In the genomic region with DNA sequence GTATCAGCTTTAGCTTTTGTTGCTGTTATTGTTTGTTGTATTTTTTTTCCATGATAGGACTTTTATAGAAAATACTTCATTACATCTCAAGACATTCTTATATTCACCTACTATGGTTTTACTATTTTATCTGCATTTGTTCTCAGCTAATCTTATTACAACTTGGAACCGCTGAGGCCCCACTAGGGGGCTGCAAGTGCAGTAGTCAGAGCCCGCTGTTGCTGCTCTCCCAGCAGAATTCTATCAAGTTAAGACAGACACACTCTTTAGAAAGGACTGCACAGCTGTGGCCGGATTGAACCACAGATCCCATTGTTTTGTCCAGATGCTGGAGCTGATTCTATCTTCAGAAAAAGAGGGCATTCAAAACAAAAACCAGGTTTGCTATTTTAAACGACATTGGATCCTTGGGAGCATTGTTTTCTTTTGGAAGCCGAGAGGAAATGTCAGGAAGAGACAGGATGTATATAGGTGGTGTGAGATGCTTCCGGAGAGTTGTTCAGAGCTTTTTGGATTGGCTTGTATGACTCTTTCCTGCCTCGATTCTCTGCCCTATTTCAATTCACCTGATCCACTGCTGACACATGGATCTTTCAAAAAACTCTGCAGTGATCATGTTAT, we compare ENCODE assay signal across 8 cellular contexts.
DNase-seq lines count a peak whose midpoint lies in the region; ATAC-seq and TF ChIP-seq lines count a peak whose summit lies in the region.

No MANE protein-coding gene starts in this region.

- no peak for TF ChIP-seq POLR2A in transverse colon (IDR thresholded peaks at IDR 0.05)

- H3K36me3 ChIP-seq in transverse colon (no peaks in the 10 kb centered on the region), psoas muscle (ENCODE audit: insufficient read depth in 1 of 2, low read depth in 1 of 2) (no peaks in the 10 kb centered on the region)

- H3K27me3 ChIP-seq in transverse colon, result peaks cover 10% of the 10 kb centered on the region
- peaks cover 0 to 3% (median 0%) of the 10 kb centered on the region in 3 donors for H3K27me3 ChIP-seq in psoas muscle (ENCODE audit: insufficient read depth in 3 of 3, low read length in 2 of 3)

- in situ Hi-C loops in transverse colon (cut with MboI; ENCODE audit: low pct_ligation_motif_present in 1 of 4, low pct_unique_long_range_greater_than_20kb in 1 of 4, low sequenced_read_pairs in 3 of 4), result no loop called here

- H3K4me1 ChIP-seq in transverse colon (no peaks in the 10 kb centered on the region), psoas muscle (no peaks in the 10 kb centered on the region)

- TF ChIP-seq EP300 in transverse colon (IDR thresholded peaks at IDR 0.05; ENCODE audit: low read depth), result no peak

- no peak for ATAC-seq in psoas muscle
- ATAC-seq in HG03565 (IDR thresholded peaks at IDR 0.05; ENCODE audit: unreplicated experiment), result no peak

- no peak overlapping the region for H3K27ac ChIP-seq in VCaP
- no peak overlapping the region for H3K27ac ChIP-seq in transverse colon
- H3K27ac ChIP-seq in psoas muscle, result no peak overlapping the region

- peak; percentile 4 for DNase-seq in stimulated activated CD4-positive, alpha-beta T cell treated with anti-CD3 and anti-CD28 coated beads, Interleukin-15, amount 100 ng/mL, for 24 hours
- no peak for DNase-seq in stimulated activated CD4-positive, alpha-beta T cell treated with anti-CD3 and anti-CD28 coated beads, Interleukin-4, amount 100 ng/mL, for 24 hours
- DNase-seq in islet precursor cell, result peak; percentile 61
- DNase-seq in transverse colon, result no peak
- no peak for DNase-seq in HuH-7.5 (ENCODE audit: low spot score)
- no peak for DNase-seq in psoas muscle

- TF ChIP-seq CTCF in VCaP (conservative IDR thresholded peaks at IDR 0.05) (peak; percentile 65), transverse colon (IDR thresholded peaks at IDR 0.05) (no peak), psoas muscle (IDR thresholded peaks at IDR 0.05) (no peak)

- intact Hi-C loops in transverse colon (cut with DNase I; ENCODE audit: low total_unique reads) (no loop called here), psoas muscle (cut with DNase I) (no loop called here)

- H3K4me3 ChIP-seq in transverse colon (no peak overlapping the region), psoas muscle (no peak overlapping the region)

- 26 to 32% methylated on average over 3 to 7 of the region's 7 CpGs for WGBS in transverse colon (ENCODE audit: low coverage in 1 of 2), 2 donors
- WGBS in psoas muscle, 3 donors, result 8 to 13% (median 9%) methylated on average over 7 of the region's 7 CpGs

- no peaks in the 10 kb centered on the region for H3K9me3 ChIP-seq in transverse colon
- no peaks in the 10 kb centered on the region for H3K9me3 ChIP-seq in psoas muscle

Comparison
In these comparisons a context has a peak if more than half of its experiments do, and no peak if none do; other contexts are left out.
1. DNase-seq: peak in stimulated activated CD4-positive, alpha-beta T cell treated with anti-CD3 and anti-CD28 coated beads, Interleukin-15, amount 100 ng/mL, for 24 hours (single experiment) and islet precursor cell (single experiment); none in stimulated activated CD4-positive, alpha-beta T cell treated with anti-CD3 and anti-CD28 coated beads, Interleukin-4, amount 100 ng/mL, for 24 hours (single experiment), transverse colon (single experiment), HuH-7.5 (single experiment) and psoas muscle (0 of 2).